24 cellular contexts compared by ENCODE assay signal in genomic region chr6:113693866-113694265, GRCh38.
DNase-seq lines count a peak whose midpoint lies in the region; ATAC-seq and TF ChIP-seq lines count a peak whose summit lies in the region.
"Had no signal": no experiment of that assay in that cellular context is flagged by ENCODE, and none has a peak within 500 bp of the region (broad histone marks: within the 10 kb centered on the region; RNA-seq: fewer than 3 reads in every experiment).

No MANE protein-coding gene starts in this region.

- H3K79me2 ChIP-seq in ACC112 (ENCODE audit: control insufficient read depth, insufficient read depth, low read length, unreplicated experiment) = no peaks in the 10 kb centered on the region
- H3K79me2 ChIP-seq in Karpas-422 (ENCODE audit: low read length) = no peaks in the 10 kb centered on the region
- H3K79me2 ChIP-seq: parathyroid adenoma had no signal

- peak; percentile 62 for ATAC-seq in body of pancreas
- peak; percentile 64 for ATAC-seq in left colon
- no peak for ATAC-seq in activated T-helper 17 cell treated with anti-CD3 and anti-CD28 coated beads, Interleukin-2, amount 50 U/mL, for 72 hours (replicated peaks)
- ATAC-seq: naive thymus-derived CD8-positive, alpha-beta T cell; right cardiac atrium; Right ventricle myocardium inferior had no signal

- H3K9me3 ChIP-seq in body of pancreas (no peaks in the 10 kb centered on the region), Karpas-422 (ENCODE audit: low read length) (no peaks in the 10 kb centered on the region)

- H3K9ac ChIP-seq in Karpas-422 (ENCODE audit: low read length) = no peak overlapping the region
- H3K9ac ChIP-seq: KMS-11, parathyroid adenoma had no signal

- TF ChIP-seq CTCF in HL-60 (IDR thresholded peaks at IDR 0.05; ENCODE audit: insufficient read depth, low read length) (no peak), body of pancreas (IDR thresholded peaks at IDR 0.05) (no peak)

- H3K27ac Mint-ChIP-seq in activated T-helper 17 cell treated with anti-CD3 and anti-CD28 coated beads, Interleukin-2, amount 50 U/mL, for 72 hours = no peak overlapping the region
- H3K27ac Mint-ChIP-seq: endodermal cell; naive thymus-derived CD8-positive, alpha-beta T cell had no signal

- H3K9me2 ChIP-seq in Karpas-422 (replicated peaks; ENCODE audit: insufficient read depth, low read length) = no peaks in the 10 kb centered on the region

- H3K4me1 Mint-ChIP-seq in activated T-helper 17 cell treated with anti-CD3 and anti-CD28 coated beads, Interleukin-2, amount 50 U/mL, for 72 hours = peaks cover 5% of the 10 kb centered on the region
- H3K4me1 Mint-ChIP-seq: naive thymus-derived CD8-positive, alpha-beta T cell had no signal

- H3K36me3 ChIP-seq in ACC112 (ENCODE audit: insufficient read depth, low read length) = no peaks in the 10 kb centered on the region
- no peaks in the 10 kb centered on the region for H3K36me3 ChIP-seq in body of pancreas (replicated peaks in 1 of 2; ENCODE audit: insufficient read depth in 1 of 2, low read depth in 2 of 2)
- no peaks in the 10 kb centered on the region for H3K36me3 ChIP-seq in Karpas-422 (ENCODE audit: insufficient read depth, low read length)

- DNase-seq in HL-60 (ENCODE audit: low read depth in 1 of 2, low spot score in 1 of 2) = no peak
- peak in 2 of 4 donors; percentile 24 to 29 for DNase-seq in body of pancreas
- no peak for DNase-seq in left colon
- no peak for DNase-seq in COLO829 (ENCODE audit: low spot score)
- DNase-seq in Karpas-422 = no peak
- DNase-seq in NCI-H1694 treated with DMSO at 0.1 percent for 48 hours (lab: John Stamatoyannopoulos, UW) = no peak
- DNase-seq: activated CD4-positive, alpha-beta T cell treated with anti-CD3 and anti-CD28 coated beads, Interleukin-2, amount 50 U/mL, for 48 hours; activated CD4-positive, CD25-positive, alpha-beta regulatory T cell; C1 segment of cervical spinal cord; endodermal cell; mesendoderm; naive thymus-derived CD8-positive, alpha-beta T cell; NCI-H1092; NCI-H2107; NCI-H524; right cardiac atrium; T1000; trophoblast cell had no signal

- H3K4me1 ChIP-seq in ACC112 (ENCODE audit: control insufficient read depth, insufficient read depth, low read length, unreplicated experiment) = peaks cover 36% of the 10 kb centered on the region
- H3K4me1 ChIP-seq in body of pancreas = peaks cover 47% of the 10 kb centered on the region
- no peaks in the 10 kb centered on the region for H3K4me1 ChIP-seq in Karpas-422 (ENCODE audit: low read length)
- H3K4me1 ChIP-seq: parathyroid adenoma had no signal

- no peaks in the 10 kb centered on the region for H4K20me1 ChIP-seq in Karpas-422 (ENCODE audit: insufficient read depth, low read depth, low read length)

- intact Hi-C loops in body of pancreas (cut with DNase I) (no loop called here), left colon (cut with DNase I, micrococcal nuclease) (no loop called here)

- H2AFZ ChIP-seq in ACC112 (ENCODE audit: low read length, unreplicated experiment) (no peak overlapping the region), Karpas-422 (ENCODE audit: low read length) (no peak overlapping the region)
- H2AFZ ChIP-seq: parathyroid adenoma had no signal

- 17 to 57% methylated on average over 1 of the region's 1 CpG for WGBS in body of pancreas, 2 donors

- H3K4me3 ChIP-seq in ACC112 (ENCODE audit: low read depth, low read length) = no peak overlapping the region
- H3K4me3 ChIP-seq in HL-60 (replicated peaks; ENCODE audit: insufficient read depth, low read length) = no peak overlapping the region
- H3K4me3 ChIP-seq in body of pancreas = no peak overlapping the region
- H3K4me3 ChIP-seq in Karpas-422 (ENCODE audit: low read length) = no peak overlapping the region
- H3K4me3 ChIP-seq: coronary artery had no signal

- peak overlapping the region; percentile 5; the same call in 1 of the 2 replicates for H3K27ac ChIP-seq in ACC112 (ENCODE audit: low read depth, low read length)
- H3K27ac ChIP-seq in HL-60 (replicated peaks) = peak overlapping the region; percentile 92; the same call in 1 of the 2 replicates
- H3K27ac ChIP-seq in body of pancreas = peak overlapping the region; percentile 52 to 82 (median 64)
- no peak overlapping the region for H3K27ac ChIP-seq in Karpas-422 (ENCODE audit: low read length)
- H3K27ac ChIP-seq: coronary artery, KMS-11, parathyroid adenoma had no signal

- TF ChIP-seq POLR2A in body of pancreas (IDR thresholded peaks at IDR 0.05) = no peak

- no peak overlapping the region for H3K4me3 Mint-ChIP-seq in activated T-helper 17 cell treated with anti-CD3 and anti-CD28 coated beads, Interleukin-2, amount 50 U/mL, for 72 hours
- H3K4me3 Mint-ChIP-seq: endodermal cell; naive thymus-derived CD8-positive, alpha-beta T cell had no signal

- H3K27me3 ChIP-seq in ACC112 (ENCODE audit: insufficient read depth, low read length) = no peaks in the 10 kb centered on the region
- H3K27me3 ChIP-seq in HL-60 (ENCODE audit: insufficient read depth, poor library complexity, severe bottlenecking) = no peaks in the 10 kb centered on the region
- no peaks in the 10 kb centered on the region for H3K27me3 ChIP-seq in body of pancreas
- H3K27me3 ChIP-seq in Karpas-422 (ENCODE audit: low read length) = no peaks in the 10 kb centered on the region

- peaks cover 4% of the 10 kb centered on the region for H3K9me3 Mint-ChIP-seq in activated T-helper 17 cell treated with anti-CD3 and anti-CD28 coated beads, Interleukin-2, amount 50 U/mL, for 72 hours
- H3K9me3 Mint-ChIP-seq: endodermal cell had no signal

- no peaks in the 10 kb centered on the region for H3K27me3 Mint-ChIP-seq in activated T-helper 17 cell treated with anti-CD3 and anti-CD28 coated beads, Interleukin-2, amount 50 U/mL, for 72 hours
- H3K27me3 Mint-ChIP-seq: naive thymus-derived CD8-positive, alpha-beta T cell had no signal

- H3K4me2 ChIP-seq in Karpas-422 (ENCODE audit: low read depth, low read length, poor library complexity, severe bottlenecking) = no peak overlapping the region
- H3K4me2 ChIP-seq: KMS-11 had no signal

- H3K36me3 Mint-ChIP-seq in activated T-helper 17 cell treated with anti-CD3 and anti-CD28 coated beads, Interleukin-2, amount 50 U/mL, for 72 hours (ENCODE audit: low read depth) = no peaks in the 10 kb centered on the region
- H3K36me3 Mint-ChIP-seq: naive thymus-derived CD8-positive, alpha-beta T cell had no signal
